20 cellular contexts compared by ENCODE assay signal in genomic region chr7:1360521-1360971, GRCh38.
DNase-seq lines count a peak whose midpoint lies in the region; ATAC-seq, FAIRE-seq and TF ChIP-seq lines count a peak whose summit lies in the region.
"Had no signal": no experiment of that assay in that cellular context is flagged by ENCODE, and none has a peak within 500 bp of the region (broad histone marks: within the 10 kb centered on the region; RNA-seq: fewer than 3 reads in every experiment).

No MANE protein-coding gene starts in this region.

- H3K4me3 ChIP-seq in left ventricle myocardium inferior (no peak overlapping the region), RWPE2 (ENCODE audit: severe bottlenecking) (no peak overlapping the region), neuronal stem cell (ENCODE audit: low read length in 2 of 2) (no peak overlapping the region), foreskin fibroblast (ENCODE audit: low read depth in 1 of 2, low read length in 2 of 2) (no peak overlapping the region)
- H3K4me3 ChIP-seq: SJSA1 had no signal

- no peak overlapping the region for H3K27ac ChIP-seq in left ventricle myocardium inferior (replicated peaks)
- H3K27ac ChIP-seq in RWPE2 (ENCODE audit: poor library complexity, severe bottlenecking) = no peak overlapping the region
- H3K27ac ChIP-seq in neuronal stem cell (replicated peaks; ENCODE audit: low read length) = no peak overlapping the region
- H3K27ac ChIP-seq: C4-2B, HL-60, RWPE1, SJSA1 had no signal

- no peak overlapping the region for H3K4ac ChIP-seq in neuronal stem cell (ENCODE audit: low read length)

- no peak overlapping the region for H2AFZ ChIP-seq in neuronal stem cell (ENCODE audit: low read length)

- H3K36me3 ChIP-seq in left ventricle myocardium inferior (no peaks in the 10 kb centered on the region), RWPE2 (ENCODE audit: low read depth) (no peaks in the 10 kb centered on the region), neuronal stem cell (replicated peaks in 1 of 2; ENCODE audit: control insufficient read depth in 2 of 2, insufficient read depth in 2 of 2, low read length in 2 of 2) (no peaks in the 10 kb centered on the region)
- H3K36me3 ChIP-seq: SJSA1 had no signal

- peak overlapping the region; percentile 30 for H2BK15ac ChIP-seq in neuronal stem cell (ENCODE audit: low read length)

- no peak overlapping the region for H2BK12ac ChIP-seq in neuronal stem cell (ENCODE audit: low read length)

- no peak overlapping the region for H2BK5ac ChIP-seq in neuronal stem cell (ENCODE audit: low read length)

- peak overlapping the region; percentile 76 for H3K18ac ChIP-seq in neuronal stem cell (ENCODE audit: low read length)

- peak; percentile 13 for DNase-seq in left ventricle myocardium superior
- DNase-seq in left ventricle myocardium inferior = no peak
- DNase-seq in RWPE2 (ENCODE audit: low spot score) = peak; percentile 34
- DNase-seq in neuronal stem cell (ENCODE audit: low spot score) = no peak
- no peak for DNase-seq in urothelium cell line (ENCODE audit: low spot score)
- no peak for DNase-seq in foreskin fibroblast
- DNase-seq: HFFc6, IMR-90, NCI-H1417 treated with DMSO at 0.1 percent for 48 hours, NCI-H187 treated with DMSO at 0.1 percent for 48 hours, NCI-H2227 treated with DMSO at 0.1 percent for 48 hours, NCI-H510A treated with DMSO at 0.1 percent for 48 hours, NCI-H774 had no signal

- no peak overlapping the region for H3K4me2 ChIP-seq in neuronal stem cell (ENCODE audit: insufficient read depth, low read length, poor library complexity, severe bottlenecking)

- WGBS in neuronal stem cell (ENCODE audit: extremely low coverage in 2 of 2, insufficient read length in 2 of 2, insufficient replicate concordance in 1 of 2), 2 donors = no CpG with 5 or more reads among the region's 12 CpGs

- H3K23ac ChIP-seq in neuronal stem cell (ENCODE audit: low read depth, low read length, poor library complexity) = peak overlapping the region; percentile 31

- H4K8ac ChIP-seq in neuronal stem cell (ENCODE audit: low read depth, low read length) = no peak overlapping the region

- no peak for ATAC-seq in left ventricle myocardium superior
- ATAC-seq in RWPE2 (ENCODE audit: low read depth) = no peak
- ATAC-seq in HG03095 (IDR thresholded peaks at IDR 0.05; ENCODE audit: unreplicated experiment) = no peak

- H3K4me1 ChIP-seq in left ventricle myocardium inferior (no peaks in the 10 kb centered on the region), RWPE2 (ENCODE audit: insufficient read depth, poor library complexity, severe bottlenecking) (no peaks in the 10 kb centered on the region), neuronal stem cell (ENCODE audit: control insufficient read depth in 2 of 2, insufficient read depth in 1 of 2, low read depth in 1 of 2, low read length in 2 of 2) (no peaks in the 10 kb centered on the region)
- H3K4me1 ChIP-seq: SJSA1 had no signal

- H3K9ac ChIP-seq in neuronal stem cell (ENCODE audit: low read depth, low read length, poor library complexity) = no peak overlapping the region

- peaks cover 5% of the 10 kb centered on the region for H3K79me1 ChIP-seq in neuronal stem cell (ENCODE audit: low read depth, low read length)

- H3K27me3 ChIP-seq in left ventricle myocardium inferior (ENCODE audit: low read depth) (peaks cover 63% of the 10 kb centered on the region), RWPE2 (ENCODE audit: insufficient read depth, poor library complexity, severe bottlenecking) (peaks cover 8% of the 10 kb centered on the region), neuronal stem cell (ENCODE audit: control insufficient read depth in 3 of 3, insufficient read depth in 3 of 3, low read depth in 1 of 3, low read length in 3 of 3) (peaks cover 0 to 39% (median 0%) of the 10 kb centered on the region in 3 experiments)

- peak; percentile 84 for FAIRE-seq in urothelium cell line (lab: Jason Lieb, UNC)
- FAIRE-seq: G401.6, H54 had no signal

- no peak overlapping the region for H4K91ac ChIP-seq in neuronal stem cell (ENCODE audit: low read depth, low read length, poor library complexity)

- intact Hi-C loops in left ventricle myocardium superior (cut with micrococcal nuclease) (no loop called here), left ventricle myocardium inferior (cut with micrococcal nuclease) (no loop called here)

- peak overlapping the region; percentile 78 for H2AK5ac ChIP-seq in neuronal stem cell (ENCODE audit: low read depth, low read length)

- H3K9me3 ChIP-seq in left ventricle myocardium inferior (replicated peaks) (peaks cover 16% of the 10 kb centered on the region), RWPE2 (ENCODE audit: severe bottlenecking) (no peaks in the 10 kb centered on the region), neuronal stem cell (replicated peaks in 1 of 2; ENCODE audit: control insufficient read depth in 2 of 2, insufficient read depth in 1 of 2, low read depth in 1 of 2, low read length in 2 of 2) (peaks cover 0 to 2% of the 10 kb centered on the region in 2 donors)
- H3K9me3 ChIP-seq: SJSA1 had no signal

- peak overlapping the region; percentile 82 for H3K14ac ChIP-seq in neuronal stem cell (ENCODE audit: low read length)

- H2BK120ac ChIP-seq in neuronal stem cell (ENCODE audit: low read depth, low read length) = no peak overlapping the region

- TF ChIP-seq CTCF in left ventricle myocardium inferior (IDR thresholded peaks at IDR 0.05; ENCODE audit: borderline replicate concordance) (no peak), RWPE2 (IDR thresholded peaks at IDR 0.05; ENCODE audit: poor library complexity, severe bottlenecking) (no peak), foreskin fibroblast (IDR thresholded peaks at IDR 0.05; ENCODE audit: low read depth, low read length) (no peak)

Comparison
In these comparisons a context has a peak if more than half of its experiments do, and no peak if none do; other contexts are left out.
1. DNase-seq: peak in left ventricle myocardium superior (single experiment) and RWPE2 (single experiment); none in left ventricle myocardium inferior (single experiment), neuronal stem cell (single experiment), urothelium cell line (single experiment) and foreskin fibroblast (0 of 2).